Comparison of ENCODE assay signal across 19 cellular contexts in genomic region chr5:116502097-116502496, GRCh38.
"Had no signal": no experiment of that assay in that cellular context is flagged by ENCODE, and none has a peak within 500 bp of the region (broad histone marks: within the 10 kb centered on the region; RNA-seq: fewer than 3 reads in every experiment).

No MANE protein-coding gene starts in this region.

- H3K4me2 ChIP-seq: neural progenitor cell had no signal

- ATAC-seq: activated CD4-positive, alpha-beta T cell treated with anti-CD3 and anti-CD28 coated beads for 36 hours; activated T-cell treated with anti-CD3 and anti-CD28 coated beads, Interleukin-2, amount 50 U/mL, for 72 hours; left colon; stimulated activated naive CD8-positive, alpha-beta T cell treated with anti-CD3 and anti-CD28 coated beads, Interleukin-15, Interleukin-2, amounts not matched to agents 100 U/mL and 50 U/mL, for 24 hours had no signal

- H2AFZ ChIP-seq: neural progenitor cell had no signal

- H3K27ac Mint-ChIP-seq: activated CD4-positive, alpha-beta T cell treated with anti-CD3 and anti-CD28 coated beads for 36 hours; activated naive CD4-positive, alpha-beta T cell treated with anti-CD3 and anti-CD28 coated beads, Interleukin-2, amount 10 ng/mL, durations not matched to agents 7 days and 5 days; activated T-cell treated with anti-CD3 and anti-CD28 coated beads, Interleukin-2, amount 50 U/mL, for 72 hours; memory B cell had no signal

- H3K9ac ChIP-seq: neural progenitor cell had no signal

- H3K27me3 Mint-ChIP-seq: activated CD4-positive, alpha-beta T cell treated with anti-CD3 and anti-CD28 coated beads for 36 hours; activated naive CD4-positive, alpha-beta T cell treated with anti-CD3 and anti-CD28 coated beads, Interleukin-2, amount 10 ng/mL, durations not matched to agents 7 days and 5 days; memory B cell; naive B cell had no signal

- H3K36me3 ChIP-seq: brain microvascular endothelial cell, thyroid gland had no signal

- H3K36me3 Mint-ChIP-seq: activated naive CD4-positive, alpha-beta T cell treated with anti-CD3 and anti-CD28 coated beads, Interleukin-2, amount 10 ng/mL, durations not matched to agents 7 days and 5 days had no signal

- H3K27me3 ChIP-seq: brain microvascular endothelial cell, heart right ventricle, neural progenitor cell, thyroid gland had no signal

- H3K4me3 ChIP-seq: heart right ventricle, neural progenitor cell, thyroid gland had no signal

- H3K4me3 Mint-ChIP-seq: activated CD4-positive, alpha-beta T cell treated with anti-CD3 and anti-CD28 coated beads for 36 hours; activated naive CD4-positive, alpha-beta T cell treated with anti-CD3 and anti-CD28 coated beads, Interleukin-2, amount 10 ng/mL, durations not matched to agents 7 days and 5 days; activated T-cell treated with anti-CD3 and anti-CD28 coated beads, Interleukin-2, amount 50 U/mL, for 72 hours; memory B cell; naive B cell; neural progenitor cell had no signal

- H3K9me3 ChIP-seq: heart right ventricle, thyroid gland had no signal

- H3K4me1 Mint-ChIP-seq: activated CD4-positive, alpha-beta T cell treated with anti-CD3 and anti-CD28 coated beads for 36 hours; activated naive CD4-positive, alpha-beta T cell treated with anti-CD3 and anti-CD28 coated beads, Interleukin-2, amount 10 ng/mL, durations not matched to agents 7 days and 5 days; memory B cell; naive B cell had no signal

- FAIRE-seq: colon had no signal

- H3K9me3 Mint-ChIP-seq: activated naive CD4-positive, alpha-beta T cell treated with anti-CD3 and anti-CD28 coated beads, Interleukin-2, amount 10 ng/mL, durations not matched to agents 7 days and 5 days; activated T-cell treated with anti-CD3 and anti-CD28 coated beads, Interleukin-2, amount 50 U/mL, for 72 hours; memory B cell; naive B cell; neural progenitor cell had no signal

- H3K27ac ChIP-seq: brain microvascular endothelial cell, heart right ventricle, thyroid gland had no signal

- DNase-seq: activated CD4-positive, alpha-beta T cell treated with anti-CD3 and anti-CD28 coated beads for 36 hours; activated CD4-positive, alpha-beta T cell treated with anti-CD3 and anti-CD28 coated beads, Interleukin-2, amount 50 U/mL, for 4 hours; activated CD8-positive, alpha-beta memory T cell treated with anti-CD3 and anti-CD28 coated beads for 24 hours; activated effector memory CD4-positive, alpha-beta T cell treated with Interleukin-2 at 50 U/mL for 16 hours; activated naive CD4-positive, alpha-beta T cell treated with anti-CD3 and anti-CD28 coated beads, Interleukin-2, amount 10 ng/mL, durations not matched to agents 7 days and 5 days; activated T-cell treated with anti-CD3 and anti-CD28 coated beads, Interleukin-2, amount 50 U/mL, for 72 hours; central memory CD4-positive, alpha-beta T cell; erythroblast; heart right ventricle; left colon; naive B cell; stimulated activated CD4-positive, alpha-beta T cell treated with anti-CD3 and anti-CD28 coated beads, Interleukin-4, amount 100 ng/mL, for 24 hours; stimulated activated naive CD8-positive, alpha-beta T cell treated with anti-CD3 and anti-CD28 coated beads, Interleukin-15, Interleukin-2, amounts not matched to agents 100 U/mL and 50 U/mL, for 24 hours; T-helper 1 cell had no signal
